Comparison of ENCODE assay signal across 1 cellular context in genomic region chr17:20155258-20156195, GRCh38.
TF ChIP-seq lines count a peak whose summit lies in the region.

No MANE protein-coding gene starts in this region.

TF ChIP-seq in HEK293, 187 proteins besides CTCF, POLR2A, EP300 and RAD21 (continued from another document and continues in another):
- TF ChIP-seq ZNF645 (tag by site-specific recombination; IDR thresholded peaks at IDR 0.05) (no peak), ZNF112 (tag by site-specific recombination; IDR thresholded peaks at IDR 0.05) (no peak), ZNF513 (tag by site-specific recombination; IDR thresholded peaks at IDR 0.05) (no peak), ZNF175 (tag by site-specific recombination; IDR thresholded peaks at IDR 0.05) (no peak), ZBTB1 (tag by site-specific recombination; IDR thresholded peaks at IDR 0.05) (no peak), FEZF1 (tag by site-specific recombination; IDR thresholded peaks at IDR 0.05) (peak; percentile 48), SP7 (tag by site-specific recombination; IDR thresholded peaks at IDR 0.05) (peak; percentile 58), EGR2 (tag by site-specific recombination; IDR thresholded peaks at IDR 0.05; ENCODE audit: low read depth) (peak; percentile 99), ZNF23 (tag by site-specific recombination; IDR thresholded peaks at IDR 0.05; ENCODE audit: borderline replicate concordance) (no peak), ZNF37A (tag by site-specific recombination; IDR thresholded peaks at IDR 0.05) (no peak), ZNF366 (tag by site-specific recombination; conservative IDR thresholded peaks at IDR 0.05) (peak; percentile 59; the same call in 1 of the 2 replicates), GLI4 (tag by site-specific recombination; IDR thresholded peaks at IDR 0.05) (no peak), ZNF140 (tag by site-specific recombination; IDR thresholded peaks at IDR 0.05) (no peak), KLF10 (tag by site-specific recombination; IDR thresholded peaks at IDR 0.05) (peak; percentile 25; the same call in 1 of the 2 replicates), ZNF585B (tag by site-specific recombination; IDR thresholded peaks at IDR 0.05) (no peak), AEBP2 (tag by site-specific recombination; IDR thresholded peaks at IDR 0.05; ENCODE audit: borderline replicate concordance) (no peak), ZNF138 (tag by site-specific recombination; IDR thresholded peaks at IDR 0.05; ENCODE audit: borderline replicate concordance) (no peak), ZNF624 (tag by site-specific recombination; IDR thresholded peaks at IDR 0.05) (no peak), ZNF658 (tag by site-specific recombination; IDR thresholded peaks at IDR 0.05) (no peak), ZNF362 (tag by site-specific recombination; IDR thresholded peaks at IDR 0.05) (no peak), ZNF302 (tag by site-specific recombination; IDR thresholded peaks at IDR 0.05; ENCODE audit: low read depth) (no peak), SCRT2 (tag by site-specific recombination; IDR thresholded peaks at IDR 0.05) (no peak), ZNF660 (tag by site-specific recombination; IDR thresholded peaks at IDR 0.05) (0 out of 2 replicates have a peak, but pooled peaks have one; percentile 13), ZNF473 (tag by site-specific recombination; IDR thresholded peaks at IDR 0.05) (no peak), ZNF76 (tag by site-specific recombination; IDR thresholded peaks at IDR 0.05; ENCODE audit: borderline replicate concordance, low read depth) (no peak; the same call in 1 of the 2 replicates), ZNF174 (tag by site-specific recombination; IDR thresholded peaks at IDR 0.05) (no peak), ZNF202 (tag by site-specific recombination; IDR thresholded peaks at IDR 0.05; ENCODE audit: borderline replicate concordance) (no peak), RBAK (tag by site-specific recombination; IDR thresholded peaks at IDR 0.05) (no peak), ZNF610 (tag by site-specific recombination; IDR thresholded peaks at IDR 0.05; ENCODE audit: borderline replicate concordance) (no peak), ZNF623 (tag by site-specific recombination; IDR thresholded peaks at IDR 0.05) (no peak), ZNF639 (tag by site-specific recombination; IDR thresholded peaks at IDR 0.05) (no peak), KLF8 (tag by site-specific recombination; IDR thresholded peaks at IDR 0.05) (peak; percentile 78), ZNF561 (tag by site-specific recombination; IDR thresholded peaks at IDR 0.05; ENCODE audit: borderline replicate concordance) (no peak), ZFHX2 (tag by site-specific recombination; conservative IDR thresholded peaks at IDR 0.05) (peak; percentile 99), ZNF777 (tag by site-specific recombination; IDR thresholded peaks at IDR 0.05; ENCODE audit: borderline replicate concordance) (no peak), OSR2 (tag by site-specific recombination; IDR thresholded peaks at IDR 0.05) (no peak), ZNF707 (tag by site-specific recombination; IDR thresholded peaks at IDR 0.05) (no peak), IKZF3 (tag by site-specific recombination; IDR thresholded peaks at IDR 0.05) (0 out of 2 replicates have a peak, but pooled peaks have one; percentile 21), ZEB2 (tag by site-specific recombination; IDR thresholded peaks at IDR 0.05) (peak; percentile 69; the same call in 1 of the 2 replicates), ZNF132 (tag by site-specific recombination; IDR thresholded peaks at IDR 0.05; ENCODE audit: borderline replicate concordance) (no peak), ZNF768 (tag by site-specific recombination; IDR thresholded peaks at IDR 0.05) (no peak), ZNF133 (tag by site-specific recombination; IDR thresholded peaks at IDR 0.05) (no peak), ZNF394 (tag by site-specific recombination; IDR thresholded peaks at IDR 0.05; ENCODE audit: borderline replicate concordance) (no peak; the same call in 1 of the 2 replicates), ZNF341 (tag by site-specific recombination; IDR thresholded peaks at IDR 0.05; ENCODE audit: low read depth) (no peak), SALL2 (tag by site-specific recombination; IDR thresholded peaks at IDR 0.05; ENCODE audit: borderline replicate concordance) (no peak), ZNF626 (tag by site-specific recombination; IDR thresholded peaks at IDR 0.05) (no peak), ZNF677 (tag by site-specific recombination; IDR thresholded peaks at IDR 0.05) (no peak), ZNF560 (tag by site-specific recombination; IDR thresholded peaks at IDR 0.05; ENCODE audit: borderline replicate concordance) (no peak), GFI1B (tag by site-specific recombination; IDR thresholded peaks at IDR 0.05) (no peak), ZNF324 (tag by site-specific recombination; IDR thresholded peaks at IDR 0.05) (no peak), ZNF701 (tag by site-specific recombination; IDR thresholded peaks at IDR 0.05) (no peak), ZNF791 (tag by site-specific recombination; IDR thresholded peaks at IDR 0.05) (no peak), ZSCAN30 (tag by site-specific recombination; IDR thresholded peaks at IDR 0.05) (no peak; the same call in 1 of the 2 replicates), ZNF514 (tag by site-specific recombination; IDR thresholded peaks at IDR 0.05) (no peak)
- TF ChIP-seq, protein P1, sequence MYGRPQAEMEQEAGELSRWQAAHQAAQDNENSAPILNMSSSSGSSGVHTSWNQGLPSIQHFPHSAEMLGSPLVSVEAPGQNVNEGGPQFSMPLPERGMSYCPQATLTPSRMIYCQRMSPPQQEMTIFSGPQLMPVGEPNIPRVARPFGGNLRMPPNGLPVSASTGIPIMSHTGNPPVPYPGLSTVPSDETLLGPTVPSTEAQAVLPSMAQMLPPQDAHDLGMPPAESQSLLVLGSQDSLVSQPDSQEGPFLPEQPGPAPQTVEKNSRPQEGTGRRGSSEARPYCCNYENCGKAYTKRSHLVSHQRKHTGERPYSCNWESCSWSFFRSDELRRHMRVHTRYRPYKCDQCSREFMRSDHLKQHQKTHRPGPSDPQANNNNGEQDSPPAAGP (tag by site-specific recombination; IDR thresholded peaks at IDR 0.05) = no peak
- TF ChIP-seq, protein P2, sequence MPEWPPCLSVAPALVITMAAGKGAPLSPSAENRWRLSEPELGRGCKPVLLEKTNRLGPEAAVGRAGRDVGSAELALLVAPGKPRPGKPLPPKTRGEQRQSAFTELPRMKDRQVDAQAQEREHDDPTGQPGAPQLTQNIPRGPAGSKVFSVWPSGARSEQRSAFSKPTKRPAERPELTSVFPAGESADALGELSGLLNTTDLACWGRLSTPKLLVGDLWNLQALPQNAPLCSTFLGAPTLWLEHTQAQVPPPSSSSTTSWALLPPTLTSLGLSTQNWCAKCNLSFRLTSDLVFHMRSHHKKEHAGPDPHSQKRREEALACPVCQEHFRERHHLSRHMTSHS (tag by site-specific recombination; IDR thresholded peaks at IDR 0.05) = no peak
- TF ChIP-seq, protein P3, sequence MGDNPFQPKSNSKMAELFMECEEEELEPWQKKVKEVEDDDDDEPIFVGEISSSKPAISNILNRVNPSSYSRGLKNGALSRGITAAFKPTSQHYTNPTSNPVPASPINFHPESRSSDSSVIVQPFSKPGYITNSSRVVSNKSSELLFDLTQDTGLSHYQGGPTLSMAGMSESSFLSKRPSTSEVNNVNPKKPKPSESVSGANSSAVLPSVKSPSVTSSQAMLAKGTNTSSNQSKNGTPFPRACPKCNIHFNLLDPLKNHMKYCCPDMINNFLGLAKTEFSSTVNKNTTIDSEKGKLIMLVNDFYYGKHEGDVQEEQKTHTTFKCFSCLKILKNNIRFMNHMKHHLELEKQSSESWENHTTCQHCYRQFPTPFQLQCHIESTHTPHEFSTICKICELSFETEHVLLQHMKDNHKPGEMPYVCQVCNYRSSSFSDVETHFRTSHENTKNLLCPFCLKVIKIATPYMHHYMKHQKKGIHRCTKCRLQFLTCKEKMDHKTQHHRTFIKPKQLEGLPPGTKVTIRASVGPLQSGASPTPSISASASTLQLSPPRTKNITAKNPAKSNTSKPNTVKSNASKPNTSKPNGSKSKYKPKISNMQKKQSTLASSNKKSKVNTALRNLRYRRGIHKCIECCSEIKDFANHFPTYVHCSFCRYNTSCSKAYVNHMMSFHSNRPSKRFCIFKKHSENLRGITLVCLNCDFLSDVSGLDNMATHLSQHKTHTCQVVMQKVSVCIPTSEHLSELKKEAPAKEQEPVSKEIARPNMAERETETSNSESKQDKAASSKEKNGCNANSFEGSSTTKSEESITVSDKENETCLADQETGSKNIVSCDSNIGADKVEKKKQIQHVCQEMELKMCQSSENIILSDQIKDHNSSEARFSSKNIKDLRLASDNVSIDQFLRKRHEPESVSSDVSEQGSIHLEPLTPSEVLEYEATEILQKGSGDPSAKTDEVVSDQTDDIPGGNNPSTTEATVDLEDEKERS (tag by site-specific recombination; IDR thresholded peaks at IDR 0.05) = no peak
- TF ChIP-seq, protein P4, sequence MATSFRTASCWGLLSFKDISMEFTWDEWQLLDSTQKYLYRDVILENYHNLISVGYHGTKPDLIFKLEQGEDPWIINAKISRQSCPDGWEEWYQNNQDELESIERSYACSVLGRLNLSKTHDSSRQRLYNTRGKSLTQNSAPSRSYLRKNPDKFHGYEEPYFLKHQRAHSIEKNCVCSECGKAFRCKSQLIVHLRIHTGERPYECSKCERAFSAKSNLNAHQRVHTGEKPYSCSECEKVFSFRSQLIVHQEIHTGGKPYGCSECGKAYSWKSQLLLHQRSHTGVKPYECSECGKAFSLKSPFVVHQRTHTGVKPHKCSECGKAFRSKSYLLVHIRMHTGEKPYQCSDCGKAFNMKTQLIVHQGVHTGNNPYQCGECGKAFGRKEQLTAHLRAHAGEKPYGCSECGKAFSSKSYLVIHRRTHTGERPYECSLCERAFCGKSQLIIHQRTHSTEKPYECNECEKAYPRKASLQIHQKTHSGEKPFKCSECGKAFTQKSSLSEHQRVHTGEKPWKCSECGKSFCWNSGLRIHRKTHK (tag by site-specific recombination; IDR thresholded peaks at IDR 0.05) = no peak
- TF ChIP-seq, protein P5, sequence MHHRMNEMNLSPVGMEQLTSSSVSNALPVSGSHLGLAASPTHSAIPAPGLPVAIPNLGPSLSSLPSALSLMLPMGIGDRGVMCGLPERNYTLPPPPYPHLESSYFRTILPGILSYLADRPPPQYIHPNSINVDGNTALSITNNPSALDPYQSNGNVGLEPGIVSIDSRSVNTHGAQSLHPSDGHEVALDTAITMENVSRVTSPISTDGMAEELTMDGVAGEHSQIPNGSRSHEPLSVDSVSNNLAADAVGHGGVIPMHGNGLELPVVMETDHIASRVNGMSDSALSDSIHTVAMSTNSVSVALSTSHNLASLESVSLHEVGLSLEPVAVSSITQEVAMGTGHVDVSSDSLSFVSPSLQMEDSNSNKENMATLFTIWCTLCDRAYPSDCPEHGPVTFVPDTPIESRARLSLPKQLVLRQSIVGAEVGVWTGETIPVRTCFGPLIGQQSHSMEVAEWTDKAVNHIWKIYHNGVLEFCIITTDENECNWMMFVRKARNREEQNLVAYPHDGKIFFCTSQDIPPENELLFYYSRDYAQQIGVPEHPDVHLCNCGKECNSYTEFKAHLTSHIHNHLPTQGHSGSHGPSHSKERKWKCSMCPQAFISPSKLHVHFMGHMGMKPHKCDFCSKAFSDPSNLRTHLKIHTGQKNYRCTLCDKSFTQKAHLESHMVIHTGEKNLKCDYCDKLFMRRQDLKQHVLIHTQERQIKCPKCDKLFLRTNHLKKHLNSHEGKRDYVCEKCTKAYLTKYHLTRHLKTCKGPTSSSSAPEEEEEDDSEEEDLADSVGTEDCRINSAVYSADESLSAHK (tag by site-specific recombination; IDR thresholded peaks at IDR 0.05) = no peak
